8 cellular contexts compared by ENCODE assay signal in genomic region chr1:161530671-161531609, GRCh38.
DNase-seq lines count a peak whose midpoint lies in the region; ATAC-seq lines count a peak whose summit lies in the region.

No MANE protein-coding gene starts in this region.

- H3K27ac ChIP-seq in cingulate gyrus (ENCODE audit: low read depth, low read length) = peak overlapping the region; percentile 85

- ATAC-seq in GM19328 (IDR thresholded peaks at IDR 0.05; ENCODE audit: unreplicated experiment) (peak; percentile 54), HG03457 (IDR thresholded peaks at IDR 0.05; ENCODE audit: unreplicated experiment) (peak; percentile 42)

- peak; percentile 70 for DNase-seq in AG20443 (ENCODE audit: low spot score)
- DNase-seq in NCI-H524 treated with DMSO at 0.1 percent for 48 hours (lab: John Stamatoyannopoulos, UW) = peak; percentile 78
- DNase-seq in activated CD4-positive, alpha-beta T cell treated with anti-CD3 and anti-CD28 coated beads for 48 hours = peak; percentile 99
- peak; percentile 100 for DNase-seq in kidney glomerular epithelial cell (lab: John Stamatoyannopoulos, UW)
- DNase-seq in stimulated activated CD4-positive, alpha-beta T cell treated with anti-CD3 and anti-CD28 coated beads, Interleukin-15, amount 100 ng/mL, for 24 hours = peak; percentile 98

Comparison
In these comparisons a context has a peak if more than half of its experiments do, and no peak if none do; other contexts are left out.
1. Peak in every context shown above with its lines: DNase-seq, ATAC-seq and H3K27ac ChIP-seq.